In genomic region chr13:39105110-39105509, GRCh38 we compare ENCODE assay signal across 15 cellular contexts.
DNase-seq lines count a peak whose midpoint lies in the region; ATAC-seq and TF ChIP-seq lines count a peak whose summit lies in the region.
"Had no signal": no experiment of that assay in that cellular context is flagged by ENCODE, and none has a peak within 500 bp of the region (broad histone marks: within the 10 kb centered on the region; RNA-seq: fewer than 3 reads in every experiment).

No MANE protein-coding gene starts in this region.

- H3K36me3 Mint-ChIP-seq in progenitor cell of endocrine pancreas (ENCODE audit: insufficient read depth), result no peaks in the 10 kb centered on the region
- no peaks in the 10 kb centered on the region for H3K36me3 Mint-ChIP-seq in stimulated activated memory B cell treated with anti-CD40 and anti-IgM and Interleukin-4, amounts not matched to agents 10 μg/mL and 1 μg/mL and 100 μg/mL, for 72 hours
- H3K36me3 Mint-ChIP-seq: naive thymus-derived CD8-positive, alpha-beta T cell had no signal

- peaks cover 7% of the 10 kb centered on the region for H3K27me3 Mint-ChIP-seq in progenitor cell of endocrine pancreas
- H3K27me3 Mint-ChIP-seq in stimulated activated memory B cell treated with anti-CD40 and anti-IgM and Interleukin-4, amounts not matched to agents 10 μg/mL and 1 μg/mL and 100 μg/mL, for 72 hours, result peaks cover 8% of the 10 kb centered on the region

- TF ChIP-seq CTCF in progenitor cell of endocrine pancreas (IDR thresholded peaks at IDR 0.05; ENCODE audit: unreplicated experiment), result no peak

- H3K27ac Mint-ChIP-seq in progenitor cell of endocrine pancreas, result no peak overlapping the region
- H3K27ac Mint-ChIP-seq in stimulated activated memory B cell treated with anti-CD40 and anti-IgM and Interleukin-4, amounts not matched to agents 10 μg/mL and 1 μg/mL and 100 μg/mL, for 72 hours, result no peak overlapping the region
- H3K27ac Mint-ChIP-seq: activated CD4-positive, alpha-beta memory T cell treated with anti-CD3 and anti-CD28 coated beads, Interleukin-2, amount 10 ng/mL, durations not matched to agents 7 days and 5 days; naive thymus-derived CD8-positive, alpha-beta T cell had no signal

- intact Hi-C loops in posterior vena cava (cut with DNase I), result no loop called here

- H3K9me3 Mint-ChIP-seq in progenitor cell of endocrine pancreas (ENCODE audit: low read depth), result no peaks in the 10 kb centered on the region
- H3K9me3 Mint-ChIP-seq in stimulated activated memory B cell treated with anti-CD40 and anti-IgM and Interleukin-4, amounts not matched to agents 10 μg/mL and 1 μg/mL and 100 μg/mL, for 72 hours, result no peaks in the 10 kb centered on the region
- H3K9me3 Mint-ChIP-seq: activated CD4-positive, alpha-beta memory T cell treated with anti-CD3 and anti-CD28 coated beads, Interleukin-2, amount 10 ng/mL, durations not matched to agents 7 days and 5 days; naive thymus-derived CD8-positive, alpha-beta T cell had no signal

- H3K4me3 Mint-ChIP-seq in progenitor cell of endocrine pancreas (ENCODE audit: low read depth), result no peak overlapping the region
- H3K4me3 Mint-ChIP-seq in stimulated activated memory B cell treated with anti-CD40 and anti-IgM and Interleukin-4, amounts not matched to agents 10 μg/mL and 1 μg/mL and 100 μg/mL, for 72 hours, result no peak overlapping the region
- H3K4me3 Mint-ChIP-seq: activated CD4-positive, alpha-beta memory T cell treated with anti-CD3 and anti-CD28 coated beads, Interleukin-2, amount 10 ng/mL, durations not matched to agents 7 days and 5 days; naive thymus-derived CD8-positive, alpha-beta T cell had no signal

- ATAC-seq in stimulated activated memory B cell treated with anti-CD40 and anti-IgM and Interleukin-4, amounts not matched to agents 10 μg/mL and 1 μg/mL and 100 μg/mL, for 72 hours, result no peak
- ATAC-seq: foreskin keratinocyte; naive thymus-derived CD8-positive, alpha-beta T cell had no signal

- no peaks in the 10 kb centered on the region for H3K4me1 Mint-ChIP-seq in progenitor cell of endocrine pancreas (ENCODE audit: low read depth)
- H3K4me1 Mint-ChIP-seq in stimulated activated memory B cell treated with anti-CD40 and anti-IgM and Interleukin-4, amounts not matched to agents 10 μg/mL and 1 μg/mL and 100 μg/mL, for 72 hours, result no peaks in the 10 kb centered on the region
- H3K4me1 Mint-ChIP-seq: activated CD4-positive, alpha-beta memory T cell treated with anti-CD3 and anti-CD28 coated beads, Interleukin-2, amount 10 ng/mL, durations not matched to agents 7 days and 5 days; naive thymus-derived CD8-positive, alpha-beta T cell had no signal

- peak; percentile 31 for DNase-seq in Ammon's horn (ENCODE audit: low spot score)
- DNase-seq in LHCN-M2 (ENCODE audit: low read depth), result peak; percentile 71
- peak; percentile 79 for DNase-seq in NCI-H524 treated with DMSO at 0.1 percent for 48 hours (lab: John Stamatoyannopoulos, UW)
- peak; percentile 35 for DNase-seq in cerebellar cortex (ENCODE audit: low spot score)
- DNase-seq in progenitor cell of endocrine pancreas (ENCODE audit: low spot score, unreplicated experiment), result no peak
- DNase-seq in posterior vena cava (ENCODE audit: low spot score), result no peak
- no peak for DNase-seq in NOMO-1 treated with dmso at 0.1 percent for 144 hours (lab: John Stamatoyannopoulos, UW; ENCODE audit: unreplicated experiment)
- DNase-seq: activated CD4-positive, alpha-beta memory T cell treated with anti-CD3 and anti-CD28 coated beads, Interleukin-2, amount 10 ng/mL, durations not matched to agents 7 days and 5 days; activated naive CD4-positive, alpha-beta T cell treated with anti-CD3 and anti-CD28 coated beads, Interleukin-2, amount 50 U/mL, for 16 hours; foreskin keratinocyte; Kasumi-1; naive thymus-derived CD8-positive, alpha-beta T cell; T-helper 9 cell; uterus had no signal

Comparison
In these comparisons a context has a peak if more than half of its experiments do, and no peak if none do; other contexts are left out.
1. DNase-seq: peak in Ammon's horn (single experiment), LHCN-M2 (single experiment), NCI-H524 treated with DMSO at 0.1 percent for 48 hours (single experiment) and cerebellar cortex (single experiment); none in progenitor cell of endocrine pancreas (single experiment), posterior vena cava (single experiment) and NOMO-1 treated with dmso at 0.1 percent for 144 hours (single experiment).